8 cellular contexts compared by ENCODE assay signal in genomic region chr19:53879145-53880037, GRCh38. TPM values are rescaled to one million over a fixed set of nuclear protein-coding genes. Genes with fewer than 3 reads are reported as not detected.
A peak's percentile ranks its signal among the peaks of the same experiment; 100 is the strongest.
DNase-seq lines count a peak whose midpoint lies in the region; ATAC-seq lines count a peak whose summit lies in the region.

No MANE protein-coding gene starts in this region.

- H2BK15ac ChIP-seq in mesenchymal stem cell (ENCODE audit: low read depth, poor library complexity, severe bottlenecking) = peak overlapping the region; percentile 34

- H2BK120ac ChIP-seq in mesenchymal stem cell (ENCODE audit: low read depth, low read length) = peak overlapping the region; percentile 3

- H3K27me3 ChIP-seq in endocrine pancreas (ENCODE audit: control insufficient read depth, insufficient read depth, low read length) = no peaks in the 10 kb centered on the region
- H3K27me3 ChIP-seq in mesenchymal stem cell (ENCODE audit: control insufficient read depth in 1 of 2, insufficient read depth in 1 of 2, low read length in 2 of 2) = peaks cover 39 to 45% of the 10 kb centered on the region in 2 experiments

- peak overlapping the region; percentile 72 for H3K4me2 ChIP-seq in mesenchymal stem cell (ENCODE audit: low read length, poor library complexity, severe bottlenecking)

- H3K18ac ChIP-seq in mesenchymal stem cell (ENCODE audit: low read depth in 1 of 2, low read length in 2 of 2) = peak overlapping the region; percentile 56 to 81

- H3K79me1 ChIP-seq in mesenchymal stem cell (replicated peaks; ENCODE audit: low read length, poor library complexity, severe bottlenecking) = peaks cover 4% of the 10 kb centered on the region

- WGBS in mesenchymal stem cell = under 1% methylated on average over 51 of the region's 51 CpGs

- H3K27ac ChIP-seq in mesenchymal stem cell (ENCODE audit: low read length, poor library complexity, severe bottlenecking) = no peak overlapping the region

- H3K4ac ChIP-seq in mesenchymal stem cell (ENCODE audit: low read depth in 1 of 2, low read length in 2 of 2) = peak overlapping the region; percentile 5 to 17

- H2BK12ac ChIP-seq in mesenchymal stem cell (ENCODE audit: low read length in 2 of 2) = peak overlapping the region in 1 of 2 experiments; percentile 10

- H4K8ac ChIP-seq in mesenchymal stem cell (ENCODE audit: low read length) = peak overlapping the region; percentile 58

- H3K4me3 ChIP-seq in endocrine pancreas (ENCODE audit: control insufficient read depth, insufficient read depth, low read length) (peak overlapping the region; percentile 35), mesenchymal stem cell (ENCODE audit: insufficient read depth in 1 of 2, low read depth in 1 of 2, low read length in 2 of 2) (peak overlapping the region; percentile 56 to 84)

- H2AK5ac ChIP-seq in mesenchymal stem cell (ENCODE audit: low read length, severe bottlenecking) = no peak overlapping the region

- H3K4me1 ChIP-seq in endocrine pancreas (ENCODE audit: control insufficient read depth, insufficient read depth, low read length) (no peaks in the 10 kb centered on the region), mesenchymal stem cell (ENCODE audit: control insufficient read depth, insufficient read depth, low read depth, low read length) (peaks cover 14% of the 10 kb centered on the region)

- H2AFZ ChIP-seq in mesenchymal stem cell (ENCODE audit: low read depth, low read length) = peak overlapping the region; percentile 89

- H3K36me3 ChIP-seq in endocrine pancreas (ENCODE audit: control insufficient read depth, insufficient read depth, low read length) (no peaks in the 10 kb centered on the region), mesenchymal stem cell (ENCODE audit: control insufficient read depth in 1 of 2, insufficient read depth in 2 of 2, low read depth in 1 of 2, low read length in 2 of 2) (peaks cover 13 to 18% of the 10 kb centered on the region in 2 experiments)

- H3K9me3 ChIP-seq in endocrine pancreas (ENCODE audit: control insufficient read depth, low read length) (no peaks in the 10 kb centered on the region), mesenchymal stem cell (ENCODE audit: control insufficient read depth, low read length) (no peaks in the 10 kb centered on the region)

- H3K23ac ChIP-seq in mesenchymal stem cell (ENCODE audit: low read length in 2 of 2) = no peak overlapping the region

- DNase-seq in NCI-H748 (lab: John Stamatoyannopoulos, UW; ENCODE audit: unreplicated experiment) (peak; percentile 99), mesenchymal stem cell (peak; percentile 92)
- peak; percentile 57 to 66 for DNase-seq in activated CD8-positive, alpha-beta memory T cell treated with anti-CD3 and anti-CD28 coated beads for 4 hours (ENCODE audit: low read depth in 2 of 2)
- peak; percentile 67 to 81 (median 67) for DNase-seq in stimulated activated CD4-positive, alpha-beta T cell treated with anti-CD3 and anti-CD28 coated beads, TNF-alpha, amount 100 ng/mL, for 24 hours (ENCODE audit: low read depth in 3 of 3)

- peak overlapping the region; percentile 55 for H4K91ac ChIP-seq in mesenchymal stem cell (ENCODE audit: low read length)

- H3K9ac ChIP-seq in endocrine pancreas (ENCODE audit: control insufficient read depth, insufficient read depth, low read length) = peak overlapping the region; percentile 5
- peak overlapping the region; percentile 82 for H3K9ac ChIP-seq in mesenchymal stem cell (ENCODE audit: low read length)

- no peak overlapping the region for H2BK5ac ChIP-seq in mesenchymal stem cell (ENCODE audit: low read depth, low read length, poor library complexity, severe bottlenecking)

- H3K14ac ChIP-seq in mesenchymal stem cell (ENCODE audit: low read length in 2 of 2) = peak overlapping the region in 1 of 2 experiments; percentile 73

- ATAC-seq in GM18517 (IDR thresholded peaks at IDR 0.05; ENCODE audit: unreplicated experiment) (peak; percentile 61), HG03064 (IDR thresholded peaks at IDR 0.05; ENCODE audit: low read depth, unreplicated experiment) (peak; percentile 62), GM19328 (IDR thresholded peaks at IDR 0.05; ENCODE audit: unreplicated experiment) (no peak)

RNA-seq across cellular contexts. Expression of gene PRKCG, which starts 2.6 kb away (rescaled TPM):
- polyA plus RNA-seq in mesenchymal stem cell (2013, experiment 1 of 2) = 0.03 TPM
- polyA plus RNA-seq in mesenchymal stem cell (2013, experiment 2 of 2) = 0.05 TPM

RNA-seq across cellular contexts. Expression of gene MYADM, which starts 11.7 kb away (rescaled TPM):
- 318 TPM for polyA plus RNA-seq in mesenchymal stem cell (2013, experiment 1 of 2)
- 307 TPM for polyA plus RNA-seq in mesenchymal stem cell (2013, experiment 2 of 2)

RNA-seq across cellular contexts. Expression of gene CACNG7, which starts 29.7 kb away (rescaled TPM):
- 0.03 TPM for polyA plus RNA-seq in mesenchymal stem cell (2013, experiment 1 of 2)
- polyA plus RNA-seq in mesenchymal stem cell (2013, experiment 2 of 2) = 0.03 TPM

RNA-seq across cellular contexts. Expression of gene NLRP12, which starts 55.3 kb away (rescaled TPM):
- not detected for polyA plus RNA-seq in mesenchymal stem cell (2013, experiment 1 of 2)
- not detected for polyA plus RNA-seq in mesenchymal stem cell (2013, experiment 2 of 2)
